In the genomic region with DNA sequence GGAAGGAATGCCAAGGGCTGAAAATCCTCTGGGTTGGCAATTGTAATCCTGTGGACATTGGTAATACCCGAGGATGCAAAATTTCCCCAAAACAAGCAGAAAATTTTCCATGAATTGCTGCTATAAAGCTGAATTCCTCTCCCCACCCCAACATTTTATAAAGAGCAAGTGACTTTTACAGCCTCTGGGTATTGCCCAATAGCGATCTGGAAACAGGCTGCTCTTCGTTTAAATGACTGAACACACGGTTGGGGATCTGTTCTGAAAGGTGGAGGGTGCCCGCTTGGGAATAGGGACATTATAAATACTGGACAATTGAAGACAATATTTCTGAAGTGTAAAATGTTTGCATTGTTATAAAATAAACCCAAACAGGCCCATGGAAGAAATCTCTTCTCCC, we compare ENCODE assay signal across 19 cellular contexts. TPM values are rescaled to one million over a fixed set of nuclear protein-coding genes. Genes with fewer than 3 reads are reported as not detected.
DNase-seq lines count a peak whose midpoint lies in the region; TF ChIP-seq lines count a peak whose summit lies in the region.
"Had no signal": no experiment of that assay in that cellular context is flagged by ENCODE, and none has a peak within 500 bp of the region (broad histone marks: within the 10 kb centered on the region; RNA-seq: fewer than 3 reads in every experiment).

No MANE protein-coding gene starts in this region.

- POLR2A ChIA-PET in MCF 10A (lab: Yijun Ruan, JAX) = interaction anchor here (0.7 to 15.2 kb wide), 12 partner anchors 9 to 260 kb away, joined by 3 to 273 read pairs (median 4); no protein-coding TSS in a partner anchor

- no peak overlapping the region for H3K27ac ChIP-seq in mammary epithelial cell (ENCODE audit: insufficient read depth, low read depth, low read length)
- H3K27ac ChIP-seq in esophagus squamous epithelium = peak overlapping the region; percentile 60 to 93 (median 80)
- no peak overlapping the region for H3K27ac ChIP-seq in substantia nigra (ENCODE audit: low read depth, low read length, poor library complexity, severe bottlenecking)
- H3K27ac ChIP-seq: ascending aorta had no signal

- H3K9ac ChIP-seq in mammary epithelial cell (ENCODE audit: insufficient read depth, low read length) = no peak overlapping the region

- H3K4me1 ChIP-seq in mammary epithelial cell (ENCODE audit: insufficient read depth, low read length) (peaks cover 54% of the 10 kb centered on the region), esophagus squamous epithelium (peaks cover 12 to 100% (median 34%) of the 10 kb centered on the region in 3 donors)
- H3K4me1 ChIP-seq: ascending aorta had no signal

- H3K4me3 Mint-ChIP-seq in MCF 10A (ENCODE audit: unreplicated experiment) = peak overlapping the region; percentile 40
- H3K4me3 Mint-ChIP-seq in nephron = no peak overlapping the region
- no peak overlapping the region for H3K4me3 Mint-ChIP-seq in endothelial cell (ENCODE audit: unreplicated experiment)
- H3K4me3 Mint-ChIP-seq: activated CD4-positive, alpha-beta T cell treated with anti-CD3 and anti-CD28 coated beads for 36 hours; CD4-positive, alpha-beta T cell had no signal

- H3K27me3 Mint-ChIP-seq in MCF 10A (ENCODE audit: insufficient read depth, unreplicated experiment) = no peaks in the 10 kb centered on the region
- H3K27me3 Mint-ChIP-seq in nephron (ENCODE audit: low read depth) = peaks cover 5% of the 10 kb centered on the region
- H3K27me3 Mint-ChIP-seq in endothelial cell (ENCODE audit: unreplicated experiment) = peaks cover 2% of the 10 kb centered on the region

- intact Hi-C loops in MCF 10A (cut with micrococcal nuclease) (no loop called here), mammary epithelial cell (cut with micrococcal nuclease) (no loop called here), esophagus squamous epithelium (cut with DNase I) (no loop called here)

- H3K4me3 ChIP-seq in mammary epithelial cell (replicated peaks in 1 of 3; ENCODE audit: insufficient read depth in 1 of 3, low read depth in 2 of 3, low read length in 3 of 3) (no peak overlapping the region), esophagus squamous epithelium (no peak overlapping the region)
- H3K4me3 ChIP-seq: ascending aorta had no signal

- no peak for TF ChIP-seq POLR2A in esophagus squamous epithelium (IDR thresholded peaks at IDR 0.05)

- 85% methylated on average over 5 of the region's 5 CpGs for WGBS in mammary epithelial cell (ENCODE audit: low coverage, missing lambda C conversion rate)
- WGBS in esophagus squamous epithelium, 2 donors = 28 to 47% methylated on average over 5 of the region's 5 CpGs

- TF ChIP-seq CTCF in MCF 10A (IDR thresholded peaks at IDR 0.05; ENCODE audit: unreplicated experiment) (no peak), mammary epithelial cell (conservative IDR thresholded peaks at IDR 0.05 in 1 of 2, IDR thresholded peaks at IDR 0.05 in 1 of 2; ENCODE audit: extremely low read depth in 1 of 2, insufficient read depth in 1 of 2, low read depth in 1 of 2, low read length in 2 of 2) (no peak), esophagus squamous epithelium (IDR thresholded peaks at IDR 0.05) (no peak), nephron (IDR thresholded peaks at IDR 0.05; ENCODE audit: unreplicated experiment in 3 of 3) (no peak), endothelial cell (IDR thresholded peaks at IDR 0.05; ENCODE audit: unreplicated experiment) (no peak)

- BruUV-seq in MCF 10A (replicated peaks; lab: Mats Ljungman, UMichigan) = no TSS peak
- BruUV-seq in mammary epithelial cell (replicated peaks; lab: Mats Ljungman, UMichigan) = no TSS peak

- DNase-seq in MCF 10A (ENCODE audit: unreplicated experiment) (peak; percentile 41), mammary epithelial cell (no peak), esophagus squamous epithelium (lab: John Stamatoyannopoulos, UW) (no peak), NCI-H446 (lab: John Stamatoyannopoulos, UW) (no peak), AG08396 (ENCODE audit: low spot score) (no peak), substantia nigra (lab: John Stamatoyannopoulos, UW) (no peak), endothelial cell (ENCODE audit: low spot score) (no peak)
- DNase-seq: activated CD4-positive, alpha-beta T cell treated with anti-CD3 and anti-CD28 coated beads for 36 hours; activated gamma-delta T cell treated with Interleukin-2 at 50 U/mL for 16 hours; CD4-positive, alpha-beta T cell; NCI-H1694; NCI-H446 treated with DMSO at 0.1 percent for 48 hours; nucleus accumbens; stimulated activated CD4-positive, alpha-beta T cell treated with anti-CD3 and anti-CD28 coated beads, Interleukin-4, amount 100 ng/mL, for 24 hours; stimulated activated CD8-positive, alpha-beta memory T cell treated with anti-CD3 and anti-CD28 coated beads, Interleukin-4, amount 100 ng/mL, for 48 hours; T-helper 9 cell had no signal

- CTCF ChIA-PET in MCF 10A (lab: Yijun Ruan, JAX) = interaction anchor here (0.6 to 6.1 kb wide), 8 partner anchors 11 to 268 kb away, joined by 3 to 44 read pairs (median 4); no protein-coding TSS in a partner anchor
- CTCF ChIA-PET in mammary epithelial cell (lab: Charles Lee; ENCODE audit: low non-redundant PET) = no interaction called here

- H2AFZ ChIP-seq in mammary epithelial cell (ENCODE audit: low read depth, low read length) = no peak overlapping the region

- peak overlapping the region; percentile 87 for H3K27ac Mint-ChIP-seq in MCF 10A (ENCODE audit: low read depth, unreplicated experiment)
- peak overlapping the region; percentile 3 to 18 (median 5) for H3K27ac Mint-ChIP-seq in nephron
- no peak overlapping the region for H3K27ac Mint-ChIP-seq in endothelial cell (ENCODE audit: unreplicated experiment)
- H3K27ac Mint-ChIP-seq: activated CD4-positive, alpha-beta T cell treated with anti-CD3 and anti-CD28 coated beads for 36 hours; CD4-positive, alpha-beta T cell had no signal

- no peaks in the 10 kb centered on the region for H3K9me3 Mint-ChIP-seq in MCF 10A (ENCODE audit: unreplicated experiment)
- H3K9me3 Mint-ChIP-seq in nephron = no peaks in the 10 kb centered on the region
- no peaks in the 10 kb centered on the region for H3K9me3 Mint-ChIP-seq in endothelial cell (ENCODE audit: unreplicated experiment)
- H3K9me3 Mint-ChIP-seq: CD4-positive, alpha-beta T cell had no signal

- H4K20me1 ChIP-seq in mammary epithelial cell (ENCODE audit: insufficient read depth, low read length) = no peaks in the 10 kb centered on the region

- peaks cover 9% of the 10 kb centered on the region for H3K79me2 ChIP-seq in mammary epithelial cell (ENCODE audit: insufficient read depth, low read length)

- peaks cover 60% of the 10 kb centered on the region for H3K4me1 Mint-ChIP-seq in MCF 10A (ENCODE audit: insufficient read depth, unreplicated experiment)
- peaks cover 4% of the 10 kb centered on the region for H3K4me1 Mint-ChIP-seq in nephron
- peaks cover 10% of the 10 kb centered on the region for H3K4me1 Mint-ChIP-seq in endothelial cell (ENCODE audit: unreplicated experiment)
- H3K4me1 Mint-ChIP-seq: activated CD4-positive, alpha-beta T cell treated with anti-CD3 and anti-CD28 coated beads for 36 hours had no signal

- dilution Hi-C loops in mammary epithelial cell (cut with HindIII; ENCODE audit: low sequenced_read_pairs) = no loop called here

- no peaks in the 10 kb centered on the region for H3K27me3 ChIP-seq in mammary epithelial cell (ENCODE audit: insufficient read depth, low read length)
- peaks cover 0 to 4% (median 0%) of the 10 kb centered on the region in 4 donors for H3K27me3 ChIP-seq in esophagus squamous epithelium
- H3K27me3 ChIP-seq: ascending aorta had no signal

- no peak overlapping the region for H3K4me2 ChIP-seq in mammary epithelial cell (ENCODE audit: insufficient read depth, low read depth, low read length)

- H3K9me3 ChIP-seq in mammary epithelial cell (replicated peaks; ENCODE audit: insufficient read depth, low read length) (no peaks in the 10 kb centered on the region), esophagus squamous epithelium (no peaks in the 10 kb centered on the region)
- H3K9me3 ChIP-seq: ascending aorta had no signal

- H3K36me3 ChIP-seq in mammary epithelial cell (ENCODE audit: insufficient read depth, low read length) (no peaks in the 10 kb centered on the region), esophagus squamous epithelium (peaks cover 0 to 63% (median 3%) of the 10 kb centered on the region in 3 donors)
- H3K36me3 ChIP-seq: ascending aorta had no signal

- peaks cover 6% of the 10 kb centered on the region for H3K36me3 Mint-ChIP-seq in MCF 10A (ENCODE audit: insufficient read depth, unreplicated experiment)
- no peaks in the 10 kb centered on the region for H3K36me3 Mint-ChIP-seq in nephron (ENCODE audit: low read depth)
- no peaks in the 10 kb centered on the region for H3K36me3 Mint-ChIP-seq in endothelial cell (ENCODE audit: low read depth, unreplicated experiment)

- in situ Hi-C loops in mammary epithelial cell (cut with MboI; ENCODE audit: low sequenced_read_pairs in 2 of 2) = no loop called here

RNA-seq across cellular contexts. Expression of gene EHF, which starts 20.6 kb away (rescaled TPM):
- 0.54 and 1.1 TPM in 2 replicates for total RNA-seq in MCF 10A (2022)
- total RNA-seq in mammary epithelial cell = 10 to 100 TPM in 1 of 2 donors, 1 to 10 TPM in 1; 9.7 to 41.9 TPM
- polyA plus RNA-seq in mammary epithelial cell = 6.4 TPM
- 5.1 TPM for polyA minus RNA-seq in mammary epithelial cell
- total RNA-seq in esophagus squamous epithelium = 100 to 1,000 TPM; 265 to 388 (median 325) TPM
- total RNA-seq in endothelial cell (ENCODE audit: unreplicated experiment) = not detected
- total RNA-seq: ascending aorta; CD4-positive, alpha-beta T cell; glomerular endothelial cell had no signal

Comparison
In these comparisons a context has a peak if more than half of its experiments do, and no peak if none do; other contexts are left out.
1. H3K27ac ChIP-seq: peak in esophagus squamous epithelium (4 of 4); none in mammary epithelial cell (single experiment) and substantia nigra (single experiment).
2. RNA of gene EHF, which starts 20.6 kb away (total RNA-seq): 265 to 388 TPM in esophagus squamous epithelium; 9.7 to 41.9 TPM in mammary epithelial cell, 0.54 to 1.1 TPM in MCF 10A and not detected in endothelial cell (single experiment); every median in the first group is over 4 times any median in the second.